Comparison of ENCODE assay signal across 1 cellular context in genomic region chr1:68291763-68292384, GRCh38.
TF ChIP-seq lines count a peak whose summit lies in the region.

No MANE protein-coding gene starts in this region.

TF ChIP-seq in K562, 482 proteins besides CTCF, POLR2A, EP300 and RAD21 (continued from another document and continues in another):
- TF ChIP-seq MGA (IDR thresholded peaks at IDR 0.05) = no peak
- no peak for TF ChIP-seq RBFOX2 (IDR thresholded peaks at IDR 0.05; ENCODE audit: low read depth, low read length)
- no peak for TF ChIP-seq BDP1 (IDR thresholded peaks at IDR 0.05; ENCODE audit: insufficient read depth, insufficient read length)
- TF ChIP-seq ZNF589 (CRISPR knock-in tag; IDR thresholded peaks at IDR 0.05; ENCODE audit: low read depth) = 0 out of 2 replicates have a peak, but pooled peaks have one; percentile 45
- no peak for TF ChIP-seq RB1 (IDR thresholded peaks at IDR 0.05; ENCODE audit: low read depth)
- TF ChIP-seq, protein P1, sequence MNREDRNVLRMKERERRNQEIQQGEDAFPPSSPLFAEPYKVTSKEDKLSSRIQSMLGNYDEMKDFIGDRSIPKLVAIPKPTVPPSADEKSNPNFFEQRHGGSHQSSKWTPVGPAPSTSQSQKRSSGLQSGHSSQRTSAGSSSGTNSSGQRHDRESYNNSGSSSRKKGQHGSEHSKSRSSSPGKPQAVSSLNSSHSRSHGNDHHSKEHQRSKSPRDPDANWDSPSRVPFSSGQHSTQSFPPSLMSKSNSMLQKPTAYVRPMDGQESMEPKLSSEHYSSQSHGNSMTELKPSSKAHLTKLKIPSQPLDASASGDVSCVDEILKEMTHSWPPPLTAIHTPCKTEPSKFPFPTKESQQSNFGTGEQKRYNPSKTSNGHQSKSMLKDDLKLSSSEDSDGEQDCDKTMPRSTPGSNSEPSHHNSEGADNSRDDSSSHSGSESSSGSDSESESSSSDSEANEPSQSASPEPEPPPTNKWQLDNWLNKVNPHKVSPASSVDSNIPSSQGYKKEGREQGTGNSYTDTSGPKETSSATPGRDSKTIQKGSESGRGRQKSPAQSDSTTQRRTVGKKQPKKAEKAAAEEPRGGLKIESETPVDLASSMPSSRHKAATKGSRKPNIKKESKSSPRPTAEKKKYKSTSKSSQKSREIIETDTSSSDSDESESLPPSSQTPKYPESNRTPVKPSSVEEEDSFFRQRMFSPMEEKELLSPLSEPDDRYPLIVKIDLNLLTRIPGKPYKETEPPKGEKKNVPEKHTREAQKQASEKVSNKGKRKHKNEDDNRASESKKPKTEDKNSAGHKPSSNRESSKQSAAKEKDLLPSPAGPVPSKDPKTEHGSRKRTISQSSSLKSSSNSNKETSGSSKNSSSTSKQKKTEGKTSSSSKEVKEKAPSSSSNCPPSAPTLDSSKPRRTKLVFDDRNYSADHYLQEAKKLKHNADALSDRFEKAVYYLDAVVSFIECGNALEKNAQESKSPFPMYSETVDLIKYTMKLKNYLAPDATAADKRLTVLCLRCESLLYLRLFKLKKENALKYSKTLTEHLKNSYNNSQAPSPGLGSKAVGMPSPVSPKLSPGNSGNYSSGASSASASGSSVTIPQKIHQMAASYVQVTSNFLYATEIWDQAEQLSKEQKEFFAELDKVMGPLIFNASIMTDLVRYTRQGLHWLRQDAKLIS (CRISPR knock-in tag; IDR thresholded peaks at IDR 0.05) = no peak
- TF ChIP-seq NFIC (IDR thresholded peaks at IDR 0.05) = 0 out of 2 replicates have a peak, but pooled peaks have one; percentile 29
- no peak for TF ChIP-seq ZBTB33 (CRISPR knock-in tag; IDR thresholded peaks at IDR 0.05)
- TF ChIP-seq U2AF2 (optimal IDR thresholded peaks at IDR 0.05; ENCODE audit: low read depth, low read length) = no peak
- TF ChIP-seq, protein P2, sequence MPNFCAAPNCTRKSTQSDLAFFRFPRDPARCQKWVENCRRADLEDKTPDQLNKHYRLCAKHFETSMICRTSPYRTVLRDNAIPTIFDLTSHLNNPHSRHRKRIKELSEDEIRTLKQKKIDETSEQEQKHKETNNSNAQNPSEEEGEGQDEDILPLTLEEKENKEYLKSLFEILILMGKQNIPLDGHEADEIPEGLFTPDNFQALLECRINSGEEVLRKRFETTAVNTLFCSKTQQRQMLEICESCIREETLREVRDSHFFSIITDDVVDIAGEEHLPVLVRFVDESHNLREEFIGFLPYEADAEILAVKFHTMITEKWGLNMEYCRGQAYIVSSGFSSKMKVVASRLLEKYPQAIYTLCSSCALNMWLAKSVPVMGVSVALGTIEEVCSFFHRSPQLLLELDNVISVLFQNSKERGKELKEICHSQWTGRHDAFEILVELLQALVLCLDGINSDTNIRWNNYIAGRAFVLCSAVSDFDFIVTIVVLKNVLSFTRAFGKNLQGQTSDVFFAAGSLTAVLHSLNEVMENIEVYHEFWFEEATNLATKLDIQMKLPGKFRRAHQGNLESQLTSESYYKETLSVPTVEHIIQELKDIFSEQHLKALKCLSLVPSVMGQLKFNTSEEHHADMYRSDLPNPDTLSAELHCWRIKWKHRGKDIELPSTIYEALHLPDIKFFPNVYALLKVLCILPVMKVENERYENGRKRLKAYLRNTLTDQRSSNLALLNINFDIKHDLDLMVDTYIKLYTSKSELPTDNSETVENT (CRISPR knock-in tag; IDR thresholded peaks at IDR 0.05) = no peak
- no peak for TF ChIP-seq CREB1 (IDR thresholded peaks at IDR 0.05)
- no peak for TF ChIP-seq CREB1 (CRISPR knock-in tag; IDR thresholded peaks at IDR 0.05)
- no peak for TF ChIP-seq MEF2A (IDR thresholded peaks at IDR 0.05; ENCODE audit: control insufficient read depth, low read depth, low read length)
- no peak for TF ChIP-seq TRIM25 (IDR thresholded peaks at IDR 0.05; ENCODE audit: borderline replicate concordance)
- no peak for TF ChIP-seq DIDO1 (tag; IDR thresholded peaks at IDR 0.05; ENCODE audit: low read depth)
- no peak for TF ChIP-seq TRIM28 (IDR thresholded peaks at IDR 0.05)
- no peak for TF ChIP-seq U2AF1 (optimal IDR thresholded peaks at IDR 0.05; ENCODE audit: low read depth, low read length)
- no peak for TF ChIP-seq ZNF224 (CRISPR knock-in tag; IDR thresholded peaks at IDR 0.05)
- no peak for TF ChIP-seq HNRNPL (IDR thresholded peaks at IDR 0.05; ENCODE audit: low read depth, low read length)
- no peak for TF ChIP-seq IRF2 (CRISPR knock-in tag; IDR thresholded peaks at IDR 0.05)
- TF ChIP-seq ZNF347 (CRISPR knock-in tag; IDR thresholded peaks at IDR 0.05; ENCODE audit: low read depth) = no peak
- TF ChIP-seq, protein P3, sequence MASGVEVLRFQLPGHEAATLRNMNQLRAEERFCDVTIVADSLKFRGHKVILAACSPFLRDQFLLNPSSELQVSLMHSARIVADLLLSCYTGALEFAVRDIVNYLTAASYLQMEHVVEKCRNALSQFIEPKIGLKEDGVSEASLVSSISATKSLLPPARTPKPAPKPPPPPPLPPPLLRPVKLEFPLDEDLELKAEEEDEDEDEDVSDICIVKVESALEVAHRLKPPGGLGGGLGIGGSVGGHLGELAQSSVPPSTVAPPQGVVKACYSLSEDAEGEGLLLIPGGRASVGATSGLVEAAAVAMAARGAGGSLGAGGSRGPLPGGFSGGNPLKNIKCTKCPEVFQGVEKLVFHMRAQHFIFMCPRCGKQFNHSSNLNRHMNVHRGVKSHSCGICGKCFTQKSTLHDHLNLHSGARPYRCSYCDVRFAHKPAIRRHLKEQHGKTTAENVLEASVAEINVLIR (CRISPR knock-in tag; IDR thresholded peaks at IDR 0.05) = no peak
- TF ChIP-seq TAF7 (tag; IDR thresholded peaks at IDR 0.05) = no peak
- no peak for TF ChIP-seq ZNF584 (CRISPR knock-in tag; IDR thresholded peaks at IDR 0.05; ENCODE audit: low read depth)
- no peak for TF ChIP-seq MEF2D (tag; conservative IDR thresholded peaks at IDR 0.05; ENCODE audit: low read depth)
- peak; percentile 89; the same call in 1 of the 2 replicates for TF ChIP-seq HDAC2 (IDR thresholded peaks at IDR 0.05)
- TF ChIP-seq STAT5B (CRISPR knock-in tag; IDR thresholded peaks at IDR 0.05) = no peak
- TF ChIP-seq ATF7 (IDR thresholded peaks at IDR 0.05) = peak; percentile 90
- TF ChIP-seq SMAD1 (IDR thresholded peaks at IDR 0.05; ENCODE audit: low read depth, low read length, partially characterized antibody) = no peak
- no peak for TF ChIP-seq MBD2 (IDR thresholded peaks at IDR 0.05; ENCODE audit: borderline replicate concordance, low read depth)
- TF ChIP-seq JUN (IDR thresholded peaks at IDR 0.05; ENCODE audit: borderline replicate concordance, low read depth, low read length) = peak; percentile 55; the same call in 1 of the 2 replicates
- no peak for TF ChIP-seq JUN (CRISPR knock-in tag; IDR thresholded peaks at IDR 0.05; ENCODE audit: borderline replicate concordance)
- no peak for TF ChIP-seq ZNF121 (CRISPR knock-in tag; conservative IDR thresholded peaks at IDR 0.05)
- no peak for TF ChIP-seq BCL6 (CRISPR knock-in tag; IDR thresholded peaks at IDR 0.05)
- no peak for TF ChIP-seq WHSC1 (IDR thresholded peaks at IDR 0.05; ENCODE audit: low read length)
